Comparison of ENCODE assay signal across 10 cellular contexts in the genomic region with DNA sequence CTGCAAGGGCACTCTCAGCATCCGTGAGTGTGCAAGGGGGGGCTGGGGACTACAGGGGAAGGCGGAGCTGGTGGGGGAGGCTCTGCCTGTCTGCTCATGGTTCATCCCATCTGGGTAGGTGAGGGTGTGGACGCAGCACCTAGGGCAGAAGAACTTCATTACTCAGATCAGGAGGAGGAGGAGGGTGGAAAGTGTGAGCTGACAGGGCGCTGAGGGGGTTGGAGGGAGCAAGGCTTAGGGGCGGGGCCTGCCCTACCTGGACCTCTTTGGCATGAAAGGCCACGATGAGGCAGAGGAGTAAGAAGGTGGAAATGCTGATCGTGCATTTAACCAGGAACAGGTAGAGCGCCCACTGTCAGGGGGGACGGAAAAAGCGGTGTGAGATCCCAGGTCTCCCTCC. TPM values are rescaled to one million over a fixed set of nuclear protein-coding genes. Genes with fewer than 3 reads are reported as not detected.
DNase-seq lines count a peak whose midpoint lies in the region; ATAC-seq and TF ChIP-seq lines count a peak whose summit lies in the region.
"Had no signal": no experiment of that assay in that cellular context is flagged by ENCODE, and none has a peak within 500 bp of the region (broad histone marks: within the 10 kb centered on the region; RNA-seq: fewer than 3 reads in every experiment).

No MANE protein-coding gene starts in this region.

- no peak for TF ChIP-seq EP300 in ovary (IDR thresholded peaks at IDR 0.05)

- WGBS in neuronal stem cell (ENCODE audit: extremely low coverage in 2 of 2, insufficient read length in 2 of 2, insufficient replicate concordance in 1 of 2), 2 donors, result no CpG with 5 or more reads among the region's 10 CpGs
- WGBS in ovary, 3 donors, result 65 to 71% (median 67%) methylated on average over 10 of the region's 10 CpGs

- TF ChIP-seq POLR2A in vagina (IDR thresholded peaks at IDR 0.05), result no peak
- no peak for TF ChIP-seq POLR2A in ovary (IDR thresholded peaks at IDR 0.05)

- H2AK5ac ChIP-seq in neuronal stem cell (ENCODE audit: low read depth, low read length), result no peak overlapping the region

- peaks cover 1% of the 10 kb centered on the region for H3K79me1 ChIP-seq in neuronal stem cell (ENCODE audit: low read depth, low read length)

- no peak overlapping the region for H3K4me2 ChIP-seq in neuronal stem cell (ENCODE audit: insufficient read depth, low read length, poor library complexity, severe bottlenecking)

- intact Hi-C loops in vagina (cut with DNase I) (no loop called here), ovary (cut with DNase I) (no loop called here), left colon (cut with DNase I, micrococcal nuclease) (no loop called here)

- peak overlapping the region; percentile 70 for H3K23ac ChIP-seq in neuronal stem cell (ENCODE audit: low read depth, low read length, poor library complexity)

- no peak overlapping the region for H3K4ac ChIP-seq in neuronal stem cell (ENCODE audit: low read length)

- H3K9ac ChIP-seq in neuronal stem cell (ENCODE audit: low read depth, low read length, poor library complexity), result no peak overlapping the region

- H2BK5ac ChIP-seq in neuronal stem cell (ENCODE audit: low read length), result no peak overlapping the region

- H3K27ac ChIP-seq in neuronal stem cell (replicated peaks; ENCODE audit: low read length), result no peak overlapping the region
- no peak overlapping the region for H3K27ac ChIP-seq in vagina
- H3K27ac ChIP-seq in ovary, result no peak overlapping the region

- TF ChIP-seq CTCF in vagina (IDR thresholded peaks at IDR 0.05) (no peak), ovary (IDR thresholded peaks at IDR 0.05) (no peak)

- DNase-seq in stimulated activated naive CD4-positive, alpha-beta T cell treated with Interleukin-2 at 50 U/mL for 16 hours (lab: John Stamatoyannopoulos, UW), result peak; percentile 74
- DNase-seq in stimulated activated naive CD4-positive, alpha-beta T cell (lab: John Stamatoyannopoulos, UW), result no peak
- DNase-seq in activated T-cell treated with anti-CD3 and anti-CD28 coated beads for 48 hours (ENCODE audit: low read depth) (peak; percentile 73), neuronal stem cell (ENCODE audit: low spot score) (no peak), vagina (ENCODE audit: extremely low spot score in 2 of 2) (no peak), ovary (no peak), left colon (no peak)
- DNase-seq: erythroblast, immature natural killer cell had no signal

- no peak overlapping the region for H2BK12ac ChIP-seq in neuronal stem cell (ENCODE audit: low read length)

- no peak overlapping the region for H3K14ac ChIP-seq in neuronal stem cell (ENCODE audit: low read length)

- H3K4me3 ChIP-seq in neuronal stem cell (ENCODE audit: low read length in 2 of 2) (no peak overlapping the region), vagina (no peak overlapping the region), ovary (no peak overlapping the region)

- H3K4me1 ChIP-seq in neuronal stem cell (ENCODE audit: control insufficient read depth in 2 of 2, insufficient read depth in 1 of 2, low read depth in 1 of 2, low read length in 2 of 2) (peaks cover 14 to 15% of the 10 kb centered on the region in 2 donors), vagina (peaks cover 59% of the 10 kb centered on the region), ovary (ENCODE audit: insufficient read depth) (peaks cover 8% of the 10 kb centered on the region)

- H3K27me3 ChIP-seq in neuronal stem cell (ENCODE audit: control insufficient read depth in 3 of 3, insufficient read depth in 3 of 3, low read depth in 1 of 3, low read length in 3 of 3) (peaks cover 3 to 51% (median 43%) of the 10 kb centered on the region in 3 experiments), vagina (no peaks in the 10 kb centered on the region), ovary (no peaks in the 10 kb centered on the region)

- H3K9me3 ChIP-seq in neuronal stem cell (replicated peaks in 1 of 2; ENCODE audit: control insufficient read depth in 2 of 2, insufficient read depth in 1 of 2, low read depth in 1 of 2, low read length in 2 of 2) (peaks cover 2 to 5% of the 10 kb centered on the region in 2 donors), vagina (no peaks in the 10 kb centered on the region), ovary (no peaks in the 10 kb centered on the region)

- H3K36me3 ChIP-seq in neuronal stem cell (replicated peaks in 1 of 2; ENCODE audit: control insufficient read depth in 2 of 2, insufficient read depth in 2 of 2, low read length in 2 of 2) (no peaks in the 10 kb centered on the region), vagina (no peaks in the 10 kb centered on the region), ovary (no peaks in the 10 kb centered on the region)

- no peak overlapping the region for H4K8ac ChIP-seq in neuronal stem cell (ENCODE audit: low read depth, low read length)

- no peak overlapping the region for H4K91ac ChIP-seq in neuronal stem cell (ENCODE audit: low read depth, low read length, poor library complexity)

- H2AFZ ChIP-seq in neuronal stem cell (ENCODE audit: low read length), result no peak overlapping the region

- no peak for ATAC-seq in GM21526 (IDR thresholded peaks at IDR 0.05; ENCODE audit: low FRiP score, unreplicated experiment)
- ATAC-seq in left colon, result no peak

- H2BK120ac ChIP-seq in neuronal stem cell (ENCODE audit: low read depth, low read length), result no peak overlapping the region

- no peak overlapping the region for H2BK15ac ChIP-seq in neuronal stem cell (ENCODE audit: low read length)

- H3K18ac ChIP-seq in neuronal stem cell (ENCODE audit: low read length), result peak overlapping the region; percentile 13

RNA-seq across cellular contexts. Expression of a gene that starts 4.5 kb away (rescaled TPM):
- 0.20 TPM for polyA plus RNA-seq in neuronal stem cell (2013, experiment 1 of 2)
- polyA plus RNA-seq in neuronal stem cell (2013, experiment 2 of 2), result 0.11 TPM
- 16.2 TPM for total RNA-seq in vagina
- 1 to 10 TPM in 5 of 7 donors, under 1 TPM in 2; 0.61 to 9.1 (median 2.6) TPM for total RNA-seq in ovary
- polyA plus RNA-seq in ovary, result under 1 TPM; 0.28 to 0.71 TPM
- 10 to 100 TPM; 21.2 to 45.6 TPM for total RNA-seq in left colon

RNA-seq across cellular contexts. Expression of a gene that starts 21.5 kb away (rescaled TPM):
- 21.9 TPM for polyA plus RNA-seq in neuronal stem cell (2013, experiment 1 of 2)
- polyA plus RNA-seq in neuronal stem cell (2013, experiment 2 of 2), result 20.9 TPM
- 56.5 TPM for total RNA-seq in vagina
- total RNA-seq in ovary, result 10 to 100 TPM; 13.9 to 34.8 (median 24.2) TPM
- polyA plus RNA-seq in ovary, result 10 to 100 TPM; 15.7 to 15.9 TPM
- 10 to 100 TPM; 25.4 to 40.3 TPM for total RNA-seq in left colon

RNA-seq across cellular contexts. Expression of a gene that starts 26.0 kb away (rescaled TPM):
- 0.03 TPM for polyA plus RNA-seq in neuronal stem cell (2013, experiment 1 of 2)
- 0.12 TPM for polyA plus RNA-seq in neuronal stem cell (2013, experiment 2 of 2)
- total RNA-seq in vagina (3.7 TPM), ovary (1 to 10 TPM in 2 of 7 donors, under 1 TPM in 5; 0.25 to 1.9 (median 0.79) TPM), left colon (1 to 10 TPM in 1 of 2 donors, under 1 TPM in 1; 0.70 to 3.5 TPM)
- polyA plus RNA-seq in ovary, result 1 to 10 TPM in 1 of 2 donors, under 1 TPM in 1; 0.27 to 1.9 TPM

RNA-seq across cellular contexts. Expression of a gene that starts 50.8 kb away (rescaled TPM):
- polyA plus RNA-seq in neuronal stem cell (2013, experiment 1 of 2), result 4.2 TPM
- 4.7 TPM for polyA plus RNA-seq in neuronal stem cell (2013, experiment 2 of 2)
- 7.9 TPM for total RNA-seq in vagina
- total RNA-seq in ovary, result 10 to 100 TPM in 5 of 7 donors, 1 to 10 TPM in 2; 8.2 to 14.6 (median 11.9) TPM
- polyA plus RNA-seq in ovary, result 1 to 10 TPM; 3.2 to 7.3 TPM
- total RNA-seq in left colon, result 10 to 100 TPM in 1 of 2 donors, 1 to 10 TPM in 1; 8.1 to 11.5 TPM

Comparison
In these comparisons a context has a peak if more than half of its experiments do, and no peak if none do; other contexts are left out.
1. DNase-seq: peak in stimulated activated naive CD4-positive, alpha-beta T cell treated with Interleukin-2 at 50 U/mL for 16 hours (single experiment) and activated T-cell treated with anti-CD3 and anti-CD28 coated beads for 48 hours (single experiment); none in stimulated activated naive CD4-positive, alpha-beta T cell (0 of 6), neuronal stem cell (single experiment), vagina (0 of 2), ovary (0 of 5) and left colon (0 of 2).